15 cellular contexts compared by ENCODE assay signal in the genomic region with DNA sequence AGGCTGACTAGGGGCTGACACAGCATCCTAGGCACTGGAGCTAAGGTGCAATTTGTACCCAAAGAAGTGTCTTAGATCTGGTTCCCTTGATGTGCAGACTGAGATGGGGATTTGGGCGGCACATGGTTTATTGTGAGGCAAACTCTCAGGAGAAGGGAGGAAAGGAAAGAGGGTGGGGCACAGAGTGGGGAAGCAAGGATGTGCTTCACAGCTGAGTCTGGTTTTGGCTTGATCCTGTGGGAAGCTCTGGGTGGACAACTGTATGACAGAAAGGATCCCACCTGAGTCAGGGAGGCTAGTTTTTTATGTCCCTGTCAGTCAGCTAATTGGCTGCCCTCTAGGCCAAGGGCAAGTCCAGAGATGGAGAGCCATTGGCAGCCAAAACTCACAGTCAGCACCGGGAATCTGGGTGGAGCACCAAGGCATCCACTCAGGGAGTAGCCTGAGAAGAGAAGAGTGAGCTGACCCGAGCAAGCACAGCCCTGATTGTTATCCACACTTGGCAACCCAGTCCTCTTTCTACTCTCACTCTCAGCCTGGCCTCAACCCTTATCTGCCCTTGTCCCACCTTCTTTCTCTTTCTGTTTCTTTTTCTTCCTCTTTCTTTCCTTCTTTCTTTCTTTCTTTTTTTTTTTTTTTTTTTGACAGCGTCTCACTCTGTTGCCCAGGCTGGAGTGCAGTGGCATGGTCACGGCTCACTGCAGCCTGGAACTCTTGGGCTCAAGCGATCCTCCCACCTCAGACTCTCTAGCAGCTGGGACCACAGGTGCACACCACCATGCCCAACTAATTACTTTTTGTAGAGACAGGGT. TPM values are rescaled to one million over a fixed set of nuclear protein-coding genes. Genes with fewer than 3 reads are reported as not detected.
DNase-seq lines count a peak whose midpoint lies in the region; ATAC-seq, FAIRE-seq and TF ChIP-seq lines count a peak whose summit lies in the region.
"Had no signal": no experiment of that assay in that cellular context is flagged by ENCODE, and none has a peak within 500 bp of the region (broad histone marks: within the 10 kb centered on the region; RNA-seq: fewer than 3 reads in every experiment).

No MANE protein-coding gene starts in this region.

- no peak overlapping the region for H3K27ac Mint-ChIP-seq in GM23338
- H3K27ac Mint-ChIP-seq in naive thymus-derived CD8-positive, alpha-beta T cell, result peak overlapping the region in 1 of 10 donors; percentile 67
- H3K27ac Mint-ChIP-seq: activated naive CD4-positive, alpha-beta T cell treated with anti-CD3 and anti-CD28 coated beads, Interleukin-2, amount 50 U/mL, for 72 hours had no signal

- no peak overlapping the region for H3K4me2 ChIP-seq in GM23338
- peak overlapping the region; percentile 50 for H3K4me2 ChIP-seq in parathyroid adenoma (ENCODE audit: low read length)

- no peak for ATAC-seq in GM23338
- peak; percentile 72 to 84 for ATAC-seq in left cardiac atrium
- ATAC-seq in naive thymus-derived CD8-positive, alpha-beta T cell, result no peak
- ATAC-seq: activated naive CD4-positive, alpha-beta T cell treated with anti-CD3 and anti-CD28 coated beads, Interleukin-2, amount 50 U/mL, for 72 hours; naive thymus-derived CD4-positive, alpha-beta T cell had no signal

- no peaks in the 10 kb centered on the region for H3F3A ChIP-seq in GM23338 (replicated peaks; ENCODE audit: low read depth)

- peaks cover 24% of the 10 kb centered on the region for H3K4me1 Mint-ChIP-seq in GM23338
- no peaks in the 10 kb centered on the region for H3K4me1 Mint-ChIP-seq in naive thymus-derived CD8-positive, alpha-beta T cell
- H3K4me1 Mint-ChIP-seq: CD4-positive, alpha-beta memory T cell had no signal

- DNase-seq in GM23338 (ENCODE audit: low spot score) (no peak), WERI-Rb-1 (no peak), left cardiac atrium (peak; percentile 60), T-helper 9 cell (no peak), small intestine (no peak), cortex of kidney (lab: John Stamatoyannopoulos, UW) (no peak)
- DNase-seq in naive thymus-derived CD8-positive, alpha-beta T cell, result no peak
- DNase-seq: CD4-positive, alpha-beta memory T cell; naive thymus-derived CD4-positive, alpha-beta T cell; NCI-H774; SIG-M5; substantia nigra had no signal

- H3K27me3 ChIP-seq in GM23338 (ENCODE audit: insufficient read depth), result no peaks in the 10 kb centered on the region
- H3K27me3 ChIP-seq in WERI-Rb-1 (ENCODE audit: insufficient read depth, low read depth, severe bottlenecking), result no peaks in the 10 kb centered on the region
- H3K27me3 ChIP-seq in parathyroid adenoma (ENCODE audit: control insufficient read depth, insufficient read depth, low read length), result no peaks in the 10 kb centered on the region
- H3K27me3 ChIP-seq in small intestine (ENCODE audit: control insufficient read depth in 2 of 2, insufficient read depth in 2 of 2, low read length in 2 of 2), result no peaks in the 10 kb centered on the region

- H3K36me3 ChIP-seq in GM23338 (ENCODE audit: insufficient read depth), result no peaks in the 10 kb centered on the region
- H3K36me3 ChIP-seq in WERI-Rb-1, result no peaks in the 10 kb centered on the region
- H3K36me3 ChIP-seq in parathyroid adenoma (ENCODE audit: control insufficient read depth, insufficient read depth, low read length), result no peaks in the 10 kb centered on the region
- H3K36me3 ChIP-seq in small intestine (ENCODE audit: control insufficient read depth in 2 of 2, insufficient read depth in 2 of 2, low read length in 2 of 2), result no peaks in the 10 kb centered on the region

- H3K27me3 Mint-ChIP-seq in GM23338 (ENCODE audit: insufficient read depth, low read depth, poor library complexity), result peaks cover 7% of the 10 kb centered on the region
- peaks cover 6 to 13% (median 12%) of the 10 kb centered on the region in 5 donors for H3K27me3 Mint-ChIP-seq in naive thymus-derived CD8-positive, alpha-beta T cell

- intact Hi-C loops in left cardiac atrium (cut with DNase I), result no loop called here

- H3K4me3 ChIP-seq in GM23338, result no peak overlapping the region
- no peak overlapping the region for H3K4me3 ChIP-seq in WERI-Rb-1 (ENCODE audit: low read depth, low read length)
- H3K4me3 ChIP-seq in parathyroid adenoma (ENCODE audit: low read depth, low read length), result no peak overlapping the region
- no peak overlapping the region for H3K4me3 ChIP-seq in small intestine (ENCODE audit: low read depth in 1 of 2, low read length in 2 of 2)

- H3K79me2 ChIP-seq in GM23338 (replicated peaks; ENCODE audit: insufficient read depth) (no peaks in the 10 kb centered on the region), parathyroid adenoma (no peaks in the 10 kb centered on the region)

- no peak overlapping the region for H3K4me3 Mint-ChIP-seq in GM23338
- H3K4me3 Mint-ChIP-seq in naive thymus-derived CD8-positive, alpha-beta T cell, result no peak overlapping the region
- H3K4me3 Mint-ChIP-seq: CD4-positive, alpha-beta memory T cell; naive thymus-derived CD4-positive, alpha-beta T cell had no signal

- peaks cover 11% of the 10 kb centered on the region for H3K4me1 ChIP-seq in GM23338 (ENCODE audit: insufficient read depth)
- peaks cover 27% of the 10 kb centered on the region for H3K4me1 ChIP-seq in parathyroid adenoma
- no peaks in the 10 kb centered on the region for H3K4me1 ChIP-seq in small intestine (ENCODE audit: control insufficient read depth in 2 of 2, insufficient read depth in 1 of 2, low read depth in 1 of 2, low read length in 1 of 2)

- 43 to 67% (median 54%) methylated on average over 6 of the region's 6 CpGs for WGBS in small intestine, 3 donors

- FAIRE-seq in small intestine (lab: Jason Lieb, UNC), result no peak
- FAIRE-seq: TTC549 had no signal

- 0 out of 2 replicates have a peak, but pooled peaks cover 4% of the 10 kb centered on the region for H3K9me2 ChIP-seq in GM23338 (ENCODE audit: insufficient read depth)

- H3K27ac ChIP-seq in GM23338 (ENCODE audit: low read depth), result no peak overlapping the region
- peak overlapping the region; percentile 76 for H3K27ac ChIP-seq in WERI-Rb-1
- H3K27ac ChIP-seq in parathyroid adenoma, result peak overlapping the region; percentile 86
- no peak overlapping the region for H3K27ac ChIP-seq in small intestine (ENCODE audit: low read depth in 1 of 2, low read length in 1 of 2)

- H3K9ac ChIP-seq in parathyroid adenoma, result no peak overlapping the region

- TF ChIP-seq CTCF in GM23338 (conservative IDR thresholded peaks at IDR 0.05; ENCODE audit: low read depth in 2 of 2) (no peak), WERI-Rb-1 (IDR thresholded peaks at IDR 0.05; ENCODE audit: low read depth, low read length) (no peak), parathyroid adenoma (IDR thresholded peaks at IDR 0.05) (no peak)

- H3K9me3 ChIP-seq in WERI-Rb-1 (ENCODE audit: severe bottlenecking) (no peaks in the 10 kb centered on the region), parathyroid adenoma (ENCODE audit: control insufficient read depth, low read length) (no peaks in the 10 kb centered on the region), small intestine (ENCODE audit: control insufficient read depth, low read depth) (no peaks in the 10 kb centered on the region)

- H3K36me3 Mint-ChIP-seq in GM23338 (ENCODE audit: low read depth), result no peaks in the 10 kb centered on the region
- H3K36me3 Mint-ChIP-seq in naive thymus-derived CD8-positive, alpha-beta T cell, result no peaks in the 10 kb centered on the region
- H3K36me3 Mint-ChIP-seq: activated naive CD4-positive, alpha-beta T cell treated with anti-CD3 and anti-CD28 coated beads, Interleukin-2, amount 50 U/mL, for 72 hours; CD4-positive, alpha-beta memory T cell; naive thymus-derived CD4-positive, alpha-beta T cell had no signal

- H3K9me3 Mint-ChIP-seq in GM23338, result no peaks in the 10 kb centered on the region
- H3K9me3 Mint-ChIP-seq in naive thymus-derived CD8-positive, alpha-beta T cell, result no peaks in the 10 kb centered on the region
- H3K9me3 Mint-ChIP-seq: activated naive CD4-positive, alpha-beta T cell treated with anti-CD3 and anti-CD28 coated beads, Interleukin-2, amount 50 U/mL, for 72 hours; CD4-positive, alpha-beta memory T cell; naive thymus-derived CD4-positive, alpha-beta T cell had no signal

- peak overlapping the region; percentile 52; the same call in 1 of the 2 replicates for H2AFZ ChIP-seq in GM23338
- peak overlapping the region; percentile 67 for H2AFZ ChIP-seq in parathyroid adenoma

- POLR2A ChIA-PET in naive thymus-derived CD8-positive, alpha-beta T cell (lab: Charles Lee), result interaction anchor here (0.7 to 0.8 kb wide), 2 partner anchors 340 to 423 kb away, joined by 3 to 6 read pairs; no protein-coding TSS in a partner anchor

- H4K20me1 ChIP-seq in GM23338 (replicated peaks; ENCODE audit: insufficient read depth), result no peaks in the 10 kb centered on the region

TF ChIP-seq in GM23338, 12 proteins besides CTCF, POLR2A, EP300 and RAD21 (continues in another document):
- TF ChIP-seq, protein P1, sequence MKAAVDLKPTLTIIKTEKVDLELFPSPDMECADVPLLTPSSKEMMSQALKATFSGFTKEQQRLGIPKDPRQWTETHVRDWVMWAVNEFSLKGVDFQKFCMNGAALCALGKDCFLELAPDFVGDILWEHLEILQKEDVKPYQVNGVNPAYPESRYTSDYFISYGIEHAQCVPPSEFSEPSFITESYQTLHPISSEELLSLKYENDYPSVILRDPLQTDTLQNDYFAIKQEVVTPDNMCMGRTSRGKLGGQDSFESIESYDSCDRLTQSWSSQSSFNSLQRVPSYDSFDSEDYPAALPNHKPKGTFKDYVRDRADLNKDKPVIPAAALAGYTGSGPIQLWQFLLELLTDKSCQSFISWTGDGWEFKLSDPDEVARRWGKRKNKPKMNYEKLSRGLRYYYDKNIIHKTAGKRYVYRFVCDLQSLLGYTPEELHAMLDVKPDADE (IDR thresholded peaks at IDR 0.05), result no peak
- TF ChIP-seq EZH2 (IDR thresholded peaks at IDR 0.05; ENCODE audit: low read depth, unreplicated experiment), result no peak

RNA-seq across cellular contexts. Expression of a gene that starts 12.0 kb away (rescaled TPM):
- total RNA-seq in GM23338 (2014; rRNA removed; shearing (Covaris generic)), result 7.2 and 8.7 TPM in 2 replicates
- polyA plus RNA-seq in GM23338 (2016; fragmentation: Nextera tagmentation; extraction: Ambion mirVana) (9.5 and 11.5 TPM in 2 replicates), small intestine (10 to 100 TPM in 1 of 3 donors, 1 to 10 TPM in 1, under 1 TPM in 1; 0.45 to 10.1 (median 2.4) TPM)
- 10 to 100 TPM; 11.8 to 12.8 TPM for total RNA-seq in left cardiac atrium
- 1 to 10 TPM; 1.6 to 2.4 TPM for total RNA-seq in naive thymus-derived CD8-positive, alpha-beta T cell
- polyA plus RNA-seq in naive thymus-derived CD8-positive, alpha-beta T cell, result 1 to 10 TPM; 1.1 to 3.2 (median 2.2) TPM

Comparison
In these comparisons a context has a peak if more than half of its experiments do, and no peak if none do; other contexts are left out.
1. ATAC-seq: peak in left cardiac atrium (2 of 2); none in GM23338 (single experiment) and naive thymus-derived CD8-positive, alpha-beta T cell (0 of 2).
2. H3K27ac ChIP-seq: peak in WERI-Rb-1 (single experiment) and parathyroid adenoma (single experiment); none in GM23338 (single experiment) and small intestine (0 of 2).